Comparison of ENCODE assay signal across 8 cellular contexts in the genomic region with DNA sequence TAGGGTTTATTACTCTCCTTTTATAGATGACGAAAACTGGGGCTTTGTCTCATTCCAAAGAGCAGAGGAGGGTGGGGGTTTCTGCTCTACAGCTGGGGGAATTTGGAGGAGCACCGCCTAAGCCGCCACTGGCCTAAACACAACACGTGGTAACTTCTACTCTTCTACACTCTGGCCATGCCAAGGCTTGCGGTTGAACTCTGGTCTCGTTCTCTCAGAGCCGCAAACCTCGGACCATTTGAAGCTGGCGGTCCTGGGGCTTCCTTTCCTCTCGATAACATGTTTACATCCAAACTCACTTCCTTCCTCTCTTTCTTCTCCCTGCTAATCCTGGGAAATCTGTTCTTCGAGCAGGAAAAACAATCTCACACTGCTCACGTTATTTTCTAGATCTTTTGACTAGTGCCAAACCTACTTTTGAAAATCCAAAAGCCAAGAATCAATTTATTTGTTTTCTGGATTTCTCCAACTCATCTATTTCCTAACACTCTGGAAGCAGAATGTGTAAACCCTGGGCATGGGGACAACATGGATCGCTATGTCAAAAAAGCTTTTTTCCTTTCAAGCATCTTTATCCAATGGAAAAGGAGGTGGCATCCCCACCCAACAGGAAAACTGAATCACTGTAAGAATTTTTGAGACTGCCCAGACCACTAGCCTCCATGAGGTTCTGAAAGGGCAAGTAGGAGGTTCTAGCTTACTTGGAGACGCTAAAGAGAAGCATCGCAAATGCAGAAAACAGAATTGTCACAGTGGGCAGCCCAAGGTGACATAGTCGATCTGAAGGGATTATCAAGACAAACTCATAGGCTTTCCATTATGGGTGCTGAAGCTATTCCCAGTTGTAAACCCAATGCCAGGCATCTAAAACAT. TPM values are rescaled to one million over a fixed set of nuclear protein-coding genes. Genes with fewer than 3 reads are reported as not detected.
DNase-seq lines count a peak whose midpoint lies in the region; ATAC-seq and TF ChIP-seq lines count a peak whose summit lies in the region.

No MANE protein-coding gene starts in this region.

- H3K27ac ChIP-seq in colonic mucosa = peak overlapping the region; percentile 82

- ATAC-seq in GM21423 (IDR thresholded peaks at IDR 0.05; ENCODE audit: unreplicated experiment) (peak; percentile 15), GM18870 (IDR thresholded peaks at IDR 0.05; ENCODE audit: unreplicated experiment) (no peak)

- intact Hi-C loops in colonic mucosa (cut with DNase I) = no loop called here

- H3K36me3 ChIP-seq in colonic mucosa = no peaks in the 10 kb centered on the region

- H3K27me3 ChIP-seq in colonic mucosa = no peaks in the 10 kb centered on the region

- DNase-seq in AML-193 (lab: John Stamatoyannopoulos, UW) (peak; percentile 75 to 82), NCI-H2029 (lab: John Stamatoyannopoulos, UW) (peak; percentile 23), colonic mucosa (peak; percentile 84), medulla oblongata (ENCODE audit: extremely low spot score) (peak; percentile 88)
- DNase-seq in activated CD4-positive, alpha-beta T cell treated with anti-CD3 and anti-CD28 coated beads for 24 hours (ENCODE audit: low read depth in 2 of 2) = peak; percentile 51 to 63
- DNase-seq in stimulated activated CD4-positive, alpha-beta T cell treated with anti-CD3 and anti-CD28 coated beads, TNF-alpha, amount 100 ng/mL, for 24 hours (ENCODE audit: low read depth in 3 of 3) = peak; percentile 36 to 70 (median 57)

- TF ChIP-seq CTCF in colonic mucosa (IDR thresholded peaks at IDR 0.05) = no peak

- peaks cover 12% of the 10 kb centered on the region for H3K4me1 ChIP-seq in colonic mucosa

- H3K9ac ChIP-seq in colonic mucosa (ENCODE audit: low read depth in 2 of 2, low read length in 2 of 2) = peak overlapping the region in 1 of 2 donors; percentile 79

- no peaks in the 10 kb centered on the region for H3K9me3 ChIP-seq in colonic mucosa

- H3K4me3 ChIP-seq in colonic mucosa = peak overlapping the region; percentile 32

RNA-seq across cellular contexts. Expression of gene EEF2K, which starts 13.6 kb away (rescaled TPM):
- 10 to 100 TPM; 25.8 to 53.4 TPM for total RNA-seq in colonic mucosa

RNA-seq across cellular contexts. Expression of gene SDR42E2, which starts 30.2 kb away (rescaled TPM):
- total RNA-seq in colonic mucosa = not detected

Comparison
In these comparisons a context has a peak if more than half of its experiments do, and no peak if none do; other contexts are left out.
1. DNase-seq: peak in every context shown above with its lines; median percentile 88 in medulla oblongata; 84 in colonic mucosa; 78 in AML-193; 57 in activated CD4-positive, alpha-beta T cell treated with anti-CD3 and anti-CD28 coated beads for 24 hours; 57 in stimulated activated CD4-positive, alpha-beta T cell treated with anti-CD3 and anti-CD28 coated beads, TNF-alpha, amount 100 ng/mL, for 24 hours; 23 in NCI-H2029.